In the genomic region with DNA sequence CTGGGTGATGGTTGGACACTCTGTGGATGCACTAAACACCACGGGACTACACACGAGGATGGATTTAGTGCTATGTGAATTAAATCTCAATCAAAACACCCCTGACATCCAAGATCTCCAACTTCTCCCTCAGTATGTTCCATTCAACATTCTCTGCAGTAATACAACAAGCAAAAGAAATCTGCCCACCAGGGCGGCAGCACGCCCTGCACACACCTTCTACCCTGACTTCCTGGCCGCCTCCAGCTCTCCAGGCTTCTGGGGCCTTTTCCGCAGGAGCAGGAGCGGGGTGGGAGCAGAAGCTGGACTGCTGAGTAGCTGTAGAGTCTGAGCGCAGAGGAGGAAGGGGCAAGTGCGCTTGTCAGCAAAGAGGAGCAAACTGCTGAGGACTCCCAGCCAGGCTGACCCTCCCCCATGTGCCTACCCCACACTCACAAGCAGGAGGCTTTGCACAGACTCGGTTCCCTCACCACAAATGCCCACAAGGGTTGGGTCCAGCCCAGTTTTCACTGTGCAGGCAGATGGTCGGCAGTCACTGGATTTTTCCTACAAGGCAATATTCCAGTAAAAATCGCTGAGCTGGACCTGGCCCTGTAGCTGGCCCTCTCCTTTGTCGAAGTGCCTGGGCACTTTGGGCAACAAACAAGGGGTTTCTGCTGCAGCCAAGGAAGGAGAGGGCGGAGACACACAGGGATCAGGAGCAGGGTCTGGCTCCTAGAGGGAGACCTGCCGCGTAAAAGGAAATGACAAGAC, we compare ENCODE assay signal across 17 cellular contexts. TPM values are rescaled to one million over a fixed set of nuclear protein-coding genes. Genes with fewer than 3 reads are reported as not detected.
DNase-seq lines count a peak whose midpoint lies in the region; TF ChIP-seq lines count a peak whose summit lies in the region.
"Had no signal": no experiment of that assay in that cellular context is flagged by ENCODE, and none has a peak within 500 bp of the region (broad histone marks: within the 10 kb centered on the region; RNA-seq: fewer than 3 reads in every experiment).

No MANE protein-coding gene starts in this region.

- H3K36me3 ChIP-seq in NT2/D1 (ENCODE audit: insufficient read depth, insufficient read length, low read length) (peaks cover 80% of the 10 kb centered on the region), breast epithelium (peaks cover 6% of the 10 kb centered on the region)

- intact Hi-C loops in CD14-positive monocyte (cut with micrococcal nuclease): loop anchor here in 1 of 2 donors (10.0 kb wide), 1 partner anchor 394 kb away; no protein-coding TSS in a partner anchor
- intact Hi-C loops in dendritic cell treated with granulocyte-macrophage colony-stimulating factor and Interleukin-4, amounts not matched to agents 40 ng/mL and 50 ng/mL, for 4 days (cut with micrococcal nuclease): no loop called here
- intact Hi-C loops in breast epithelium (cut with DNase I; ENCODE audit: low total_unique reads): loop anchor here (5.0 kb wide), 1 partner anchor 994 kb away; no protein-coding TSS in a partner anchor

- no peak for TF ChIP-seq POLR2A in breast epithelium (IDR thresholded peaks at IDR 0.05)

- H3K4me3 Mint-ChIP-seq in CD14-positive monocyte: no peak overlapping the region
- no peak overlapping the region for H3K4me3 Mint-ChIP-seq in dendritic cell treated with granulocyte-macrophage colony-stimulating factor and Interleukin-4, amounts not matched to agents 40 ng/mL and 50 ng/mL, for 4 days
- H3K4me3 Mint-ChIP-seq: activated naive CD4-positive, alpha-beta T cell treated with anti-CD3 and anti-CD28 coated beads, Interleukin-2, amount 50 U/mL, for 24 hours; activated T-cell treated with anti-CD3 and anti-CD28 coated beads, Interleukin-2, amount 50 U/mL, for 72 hours; natural killer cell treated with Interleukin-12 subunit alpha and Interleukin-12 subunit beta and Interleukin-15 and Interleukin-18, amount 100 ng/mL, for 72 hours; stimulated activated naive B cell treated with anti-CD40 and anti-IgM and Interleukin-4, amounts not matched to agents 10 μg/mL and 1 μg/mL and 100 μg/mL, for 72 hours had no signal

- no peaks in the 10 kb centered on the region for H3K27me3 ChIP-seq in NT2/D1 (ENCODE audit: insufficient read depth, insufficient read length)
- no peaks in the 10 kb centered on the region for H3K27me3 ChIP-seq in breast epithelium
- H3K27me3 ChIP-seq: ascending aorta had no signal

- H3K9me3 ChIP-seq in NT2/D1 (ENCODE audit: insufficient read depth, low read length) (no peaks in the 10 kb centered on the region), breast epithelium (no peaks in the 10 kb centered on the region)
- H3K9me3 ChIP-seq: ascending aorta had no signal

- H3K4me1 Mint-ChIP-seq in CD14-positive monocyte: peaks cover 74% of the 10 kb centered on the region
- peaks cover 74% of the 10 kb centered on the region for H3K4me1 Mint-ChIP-seq in dendritic cell treated with granulocyte-macrophage colony-stimulating factor and Interleukin-4, amounts not matched to agents 40 ng/mL and 50 ng/mL, for 4 days (ENCODE audit: low read depth)

- peaks cover 84 to 96% of the 10 kb centered on the region in 2 donors for H3K36me3 Mint-ChIP-seq in CD14-positive monocyte
- H3K36me3 Mint-ChIP-seq in dendritic cell treated with granulocyte-macrophage colony-stimulating factor and Interleukin-4, amounts not matched to agents 40 ng/mL and 50 ng/mL, for 4 days (ENCODE audit: low read depth): peaks cover 92% of the 10 kb centered on the region
- H3K36me3 Mint-ChIP-seq: natural killer cell treated with Interleukin-12 subunit alpha and Interleukin-12 subunit beta and Interleukin-15 and Interleukin-18, amount 100 ng/mL, for 72 hours had no signal

- H3K9me3 Mint-ChIP-seq in CD14-positive monocyte: no peaks in the 10 kb centered on the region
- no peaks in the 10 kb centered on the region for H3K9me3 Mint-ChIP-seq in dendritic cell treated with granulocyte-macrophage colony-stimulating factor and Interleukin-4, amounts not matched to agents 40 ng/mL and 50 ng/mL, for 4 days
- H3K9me3 Mint-ChIP-seq: activated naive CD4-positive, alpha-beta T cell treated with anti-CD3 and anti-CD28 coated beads, Interleukin-2, amount 50 U/mL, for 24 hours; activated T-cell treated with anti-CD3 and anti-CD28 coated beads, Interleukin-2, amount 50 U/mL, for 72 hours; natural killer cell treated with Interleukin-12 subunit alpha and Interleukin-12 subunit beta and Interleukin-15 and Interleukin-18, amount 100 ng/mL, for 72 hours; stimulated activated naive B cell treated with anti-CD40 and anti-IgM and Interleukin-4, amounts not matched to agents 10 μg/mL and 1 μg/mL and 100 μg/mL, for 72 hours had no signal

- DNase-seq in CD14-positive monocyte (ENCODE audit: low spot score) (no peak), NT2/D1 (ENCODE audit: low read depth, low spot score) (no peak), globus pallidus (ENCODE audit: low spot score) (no peak), GM13976 (ENCODE audit: low spot score) (no peak), breast epithelium (ENCODE audit: low spot score in 2 of 2) (no peak)
- DNase-seq: activated T-cell treated with anti-CD3 and anti-CD28 coated beads, Interleukin-2, amount 50 U/mL, for 72 hours; glutamatergic neuron; midbrain; NCI-H1417 treated with DMSO at 0.1 percent for 48 hours; NCI-H2171; NCI-H524 treated with DMSO at 0.1 percent for 48 hours; stimulated activated CD4-positive, alpha-beta T cell treated with anti-CD3 and anti-CD28 coated beads, Interleukin-1b, Interleukin-23, amount 100 ng/mL, for 48 hours; stimulated activated naive B cell treated with anti-CD40 and anti-IgM and Interleukin-4, amounts not matched to agents 10 μg/mL and 1 μg/mL and 100 μg/mL, for 72 hours had no signal

- peak overlapping the region; percentile 38 to 97 (median 58) for H3K27ac Mint-ChIP-seq in CD14-positive monocyte
- peak overlapping the region; percentile 30 for H3K27ac Mint-ChIP-seq in dendritic cell treated with granulocyte-macrophage colony-stimulating factor and Interleukin-4, amounts not matched to agents 40 ng/mL and 50 ng/mL, for 4 days
- H3K27ac Mint-ChIP-seq: activated naive CD4-positive, alpha-beta T cell treated with anti-CD3 and anti-CD28 coated beads, Interleukin-2, amount 50 U/mL, for 24 hours; activated T-cell treated with anti-CD3 and anti-CD28 coated beads, Interleukin-2, amount 50 U/mL, for 72 hours; natural killer cell treated with Interleukin-12 subunit alpha and Interleukin-12 subunit beta and Interleukin-15 and Interleukin-18, amount 100 ng/mL, for 72 hours; stimulated activated naive B cell treated with anti-CD40 and anti-IgM and Interleukin-4, amounts not matched to agents 10 μg/mL and 1 μg/mL and 100 μg/mL, for 72 hours had no signal

- in situ Hi-C loops in GM13976 (cut with MboI; ENCODE audit: low sequenced_read_pairs, unreplicated experiment): no loop called here

- no peak overlapping the region for H3K27ac ChIP-seq in breast epithelium
- H3K27ac ChIP-seq: ascending aorta had no signal

- TF ChIP-seq CTCF in CD14-positive monocyte (IDR thresholded peaks at IDR 0.05): no peak
- no peak for TF ChIP-seq CTCF in GM13976 (IDR thresholded peaks at IDR 0.05; ENCODE audit: borderline replicate concordance, control extremely low read depth, extremely low read depth, insufficient read depth, missing control alignments)
- no peak for TF ChIP-seq CTCF in breast epithelium (IDR thresholded peaks at IDR 0.05)

- H3K9ac ChIP-seq in NT2/D1 (ENCODE audit: insufficient read length, low read depth): peak overlapping the region; percentile 44

- peaks cover 0 to 3% (median 0%) of the 10 kb centered on the region in 3 donors for H3K27me3 Mint-ChIP-seq in CD14-positive monocyte (ENCODE audit: low read depth in 3 of 3)
- no peaks in the 10 kb centered on the region for H3K27me3 Mint-ChIP-seq in dendritic cell treated with granulocyte-macrophage colony-stimulating factor and Interleukin-4, amounts not matched to agents 40 ng/mL and 50 ng/mL, for 4 days
- H3K27me3 Mint-ChIP-seq: activated naive CD4-positive, alpha-beta T cell treated with anti-CD3 and anti-CD28 coated beads, Interleukin-2, amount 50 U/mL, for 24 hours; natural killer cell treated with Interleukin-12 subunit alpha and Interleukin-12 subunit beta and Interleukin-15 and Interleukin-18, amount 100 ng/mL, for 72 hours; stimulated activated naive B cell treated with anti-CD40 and anti-IgM and Interleukin-4, amounts not matched to agents 10 μg/mL and 1 μg/mL and 100 μg/mL, for 72 hours had no signal

- H3K4me3 ChIP-seq in NT2/D1 (ENCODE audit: insufficient read length, low read depth) (no peak overlapping the region), breast epithelium (no peak overlapping the region)
- H3K4me3 ChIP-seq: ascending aorta had no signal

- peaks cover 21% of the 10 kb centered on the region for H3K4me1 ChIP-seq in NT2/D1 (ENCODE audit: insufficient read depth, insufficient read length)
- no peaks in the 10 kb centered on the region for H3K4me1 ChIP-seq in breast epithelium

RNA-seq across cellular contexts. Expression of gene ZDHHC7, which starts 22.8 kb away (rescaled TPM):
- 100 to 1,000 TPM in 1 of 2 donors, 10 to 100 TPM in 1; 99.7 to 129 TPM for polyA plus RNA-seq in CD14-positive monocyte
- total RNA-seq in breast epithelium: 10 to 100 TPM; 38.7 to 69.6 (median 41.1) TPM

RNA-seq across cellular contexts. Expression of gene KIAA0513, which starts 39.1 kb away (rescaled TPM):
- 10 to 100 TPM; 21.4 to 32.7 TPM for polyA plus RNA-seq in CD14-positive monocyte
- total RNA-seq in breast epithelium: 10 to 100 TPM in 2 of 3 donors, 1 to 10 TPM in 1; 7.6 to 16.2 (median 10.8) TPM
